ENCODE assay signal across 17 cellular contexts in the genomic region with DNA sequence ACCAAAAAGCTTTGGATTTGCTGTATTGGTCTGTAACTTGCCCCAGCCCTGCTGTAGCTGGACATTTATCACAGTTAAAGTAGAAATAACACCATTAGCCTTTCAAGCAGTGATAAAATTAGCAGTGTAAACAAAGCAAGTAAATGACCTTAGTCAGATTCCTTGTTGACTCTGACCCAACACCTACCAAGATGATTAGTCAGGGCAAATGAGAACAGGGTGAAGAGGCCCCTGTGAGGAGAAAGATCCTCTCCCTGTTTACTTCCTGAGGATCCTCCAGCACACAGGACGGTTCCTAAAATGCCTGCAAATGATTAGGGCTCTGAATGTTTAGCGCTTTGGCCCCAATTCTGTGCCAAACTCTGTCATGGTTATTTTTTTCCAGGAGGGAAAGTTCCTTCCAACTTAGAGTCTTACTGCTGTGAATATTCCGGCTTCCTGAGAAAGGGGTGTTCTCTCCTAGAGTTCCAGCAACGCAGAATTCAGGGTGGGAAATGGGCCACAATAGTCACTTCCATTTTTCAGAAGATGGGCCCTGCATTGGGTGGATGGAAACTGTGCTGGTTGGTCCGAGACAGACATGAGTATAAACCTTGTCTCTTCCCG.
DNase-seq lines count a peak whose midpoint lies in the region; TF ChIP-seq lines count a peak whose summit lies in the region.
"Had no signal": no experiment of that assay in that cellular context is flagged by ENCODE, and none has a peak within 500 bp of the region (broad histone marks: within the 10 kb centered on the region; RNA-seq: fewer than 3 reads in every experiment).

No MANE protein-coding gene starts in this region.

- H3K4ac ChIP-seq in mesendoderm (ENCODE audit: low read depth, low read length), result no peak overlapping the region

- no peaks in the 10 kb centered on the region for H3K79me2 ChIP-seq in mesendoderm (ENCODE audit: control insufficient read depth, insufficient read depth, low read length)

- H3K27ac ChIP-seq in esophagus squamous epithelium (peak overlapping the region in 3 of 4 donors; percentile 49 to 67 (median 63)), mesendoderm (ENCODE audit: low read depth, low read length) (no peak overlapping the region), transverse colon (peak overlapping the region; percentile 42 to 73 (median 66))
- H3K27ac ChIP-seq: gastrocnemius medialis, right atrium auricular region, testis had no signal

- H3K4me2 ChIP-seq in mesendoderm (ENCODE audit: low read length), result no peak overlapping the region

- in situ Hi-C loops in transverse colon (cut with MboI; ENCODE audit: low pct_ligation_motif_present in 1 of 4, low pct_unique_long_range_greater_than_20kb in 1 of 4, low sequenced_read_pairs in 3 of 4), result no loop called here

- H3K79me1 ChIP-seq in mesendoderm (ENCODE audit: low read length), result no peaks in the 10 kb centered on the region

- H4K8ac ChIP-seq in mesendoderm (ENCODE audit: low read depth, low read length), result no peak overlapping the region

- POLR2A ChIA-PET in activated CD4-positive, alpha-beta T cell treated with anti-CD3 and anti-CD28 coated beads, Interleukin-2, amount 10 ng/mL, durations not matched to agents 7 days and 5 days (lab: Charles Lee), result no interaction called here

- intact Hi-C loops in esophagus squamous epithelium (cut with DNase I), result no loop called here
- intact Hi-C loops in transverse colon (cut with DNase I; ENCODE audit: low total_unique reads), result no loop called here

- no peaks in the 10 kb centered on the region for H3K9me3 ChIP-seq in esophagus squamous epithelium
- no peaks in the 10 kb centered on the region for H3K9me3 ChIP-seq in transverse colon
- H3K9me3 ChIP-seq: gastrocnemius medialis, right atrium auricular region, testis had no signal

- TF ChIP-seq EP300 in transverse colon (IDR thresholded peaks at IDR 0.05; ENCODE audit: low read depth), result no peak

- no peak overlapping the region for H3K56ac ChIP-seq in mesendoderm (ENCODE audit: low read length)

- H3K36me3 ChIP-seq in esophagus squamous epithelium, result no peaks in the 10 kb centered on the region
- H3K36me3 ChIP-seq in mesendoderm (ENCODE audit: control insufficient read depth, insufficient read depth, low read length), result no peaks in the 10 kb centered on the region
- no peaks in the 10 kb centered on the region for H3K36me3 ChIP-seq in transverse colon
- H3K36me3 ChIP-seq: gastrocnemius medialis, right atrium auricular region had no signal

- no peak overlapping the region for H2AK5ac ChIP-seq in mesendoderm (ENCODE audit: low read length)

- DNase-seq in M059J (ENCODE audit: low read depth) (peak; percentile 26), esophagus squamous epithelium (lab: John Stamatoyannopoulos, UW) (no peak), mesendoderm (peak; percentile 69), transverse colon (no peak), NCI-H146 treated with DMSO at 0.1 percent for 48 hours (lab: John Stamatoyannopoulos, UW; ENCODE audit: unreplicated experiment) (no peak), NCI-H2107 treated with DMSO at 0.1 percent for 48 hours (lab: John Stamatoyannopoulos, UW; ENCODE audit: unreplicated experiment) (no peak)
- DNase-seq in activated CD4-positive, alpha-beta T cell treated with anti-CD3 and anti-CD28 coated beads, Interleukin-2, amount 10 ng/mL, durations not matched to agents 7 days and 5 days, result no peak
- DNase-seq: activated naive CD4-positive, alpha-beta T cell; activated T-cell treated with anti-CD3 and anti-CD28 coated beads for 4 hours; AML-193; anterior cingulate cortex; gastrocnemius medialis; KBM-7; NCI-H1048; NCI-H2081; testis had no signal

- H4K5ac ChIP-seq in mesendoderm (ENCODE audit: low read length), result no peak overlapping the region

- no peak overlapping the region for H3K27ac Mint-ChIP-seq in activated CD4-positive, alpha-beta T cell treated with anti-CD3 and anti-CD28 coated beads, Interleukin-2, amount 10 ng/mL, durations not matched to agents 7 days and 5 days

- no peaks in the 10 kb centered on the region for H3K27me3 Mint-ChIP-seq in activated CD4-positive, alpha-beta T cell treated with anti-CD3 and anti-CD28 coated beads, Interleukin-2, amount 10 ng/mL, durations not matched to agents 7 days and 5 days

- H3K23ac ChIP-seq in mesendoderm (ENCODE audit: low read length), result no peak overlapping the region

- H3K4me3 Mint-ChIP-seq in activated CD4-positive, alpha-beta T cell treated with anti-CD3 and anti-CD28 coated beads, Interleukin-2, amount 10 ng/mL, durations not matched to agents 7 days and 5 days, result no peak overlapping the region

- H3K9ac ChIP-seq in mesendoderm (ENCODE audit: low read length), result no peak overlapping the region

- no peak for TF ChIP-seq POLR2A in esophagus squamous epithelium (IDR thresholded peaks at IDR 0.05)
- TF ChIP-seq POLR2A in transverse colon (IDR thresholded peaks at IDR 0.05), result no peak

- CTCF ChIA-PET in activated CD4-positive, alpha-beta T cell treated with anti-CD3 and anti-CD28 coated beads, Interleukin-2, amount 10 ng/mL, durations not matched to agents 7 days and 5 days (lab: Charles Lee), result interaction anchor here (0.5 kb wide), 1 partner anchor 297 kb away, joined by 3 read pairs; no protein-coding TSS in a partner anchor

- H3K9me3 Mint-ChIP-seq in activated CD4-positive, alpha-beta T cell treated with anti-CD3 and anti-CD28 coated beads, Interleukin-2, amount 10 ng/mL, durations not matched to agents 7 days and 5 days, result peaks cover 14% of the 10 kb centered on the region

- H2BK120ac ChIP-seq in mesendoderm (ENCODE audit: low read depth, low read length), result no peak overlapping the region

- no peak overlapping the region for H2BK5ac ChIP-seq in mesendoderm (ENCODE audit: low read length)

- no peaks in the 10 kb centered on the region for H3K4me1 Mint-ChIP-seq in activated CD4-positive, alpha-beta T cell treated with anti-CD3 and anti-CD28 coated beads, Interleukin-2, amount 10 ng/mL, durations not matched to agents 7 days and 5 days

- no peaks in the 10 kb centered on the region for H3K4me1 ChIP-seq in esophagus squamous epithelium
- peaks cover 2% of the 10 kb centered on the region for H3K4me1 ChIP-seq in mesendoderm (ENCODE audit: control insufficient read depth, low read depth, low read length)
- H3K4me1 ChIP-seq in transverse colon, result peaks cover 0 to 5% (median 1%) of the 10 kb centered on the region in 4 donors
- H3K4me1 ChIP-seq: gastrocnemius medialis, testis had no signal

- TF ChIP-seq CTCF in esophagus squamous epithelium (IDR thresholded peaks at IDR 0.05) (no peak), transverse colon (IDR thresholded peaks at IDR 0.05) (no peak)

- WGBS in esophagus squamous epithelium, 2 donors, result 34 to 43% methylated on average over 6 of the region's 6 CpGs
- no CpG with 5 or more reads among the region's 6 CpGs for WGBS in mesendoderm (ENCODE audit: extremely low coverage, insufficient coverage, low lambda C conversion rate)
- WGBS in transverse colon (ENCODE audit: low coverage in 1 of 2), 2 donors, result 54 to 61% methylated on average over 4 to 6 of the region's 6 CpGs

- no peak overlapping the region for H3K18ac ChIP-seq in mesendoderm (ENCODE audit: low read length)

- H2BK15ac ChIP-seq in mesendoderm (replicated peaks; ENCODE audit: low read depth), result no peak overlapping the region

- H3K36me3 Mint-ChIP-seq in activated CD4-positive, alpha-beta T cell treated with anti-CD3 and anti-CD28 coated beads, Interleukin-2, amount 10 ng/mL, durations not matched to agents 7 days and 5 days (ENCODE audit: low read depth), result no peaks in the 10 kb centered on the region

- no peak overlapping the region for H3K4me3 ChIP-seq in esophagus squamous epithelium
- no peak overlapping the region for H3K4me3 ChIP-seq in mesendoderm (ENCODE audit: low read length)
- no peak overlapping the region for H3K4me3 ChIP-seq in transverse colon
- H3K4me3 ChIP-seq: gastrocnemius medialis, right atrium auricular region, testis had no signal

- no peaks in the 10 kb centered on the region for H3K27me3 ChIP-seq in esophagus squamous epithelium
- no peaks in the 10 kb centered on the region for H3K27me3 ChIP-seq in mesendoderm (ENCODE audit: insufficient read depth, low read length, poor library complexity)
- H3K27me3 ChIP-seq in transverse colon, result no peaks in the 10 kb centered on the region
- H3K27me3 ChIP-seq: gastrocnemius medialis, right atrium auricular region, testis had no signal

Comparison
In these comparisons a context has a peak if more than half of its experiments do, and no peak if none do; other contexts are left out.
1. DNase-seq: peak in M059J (single experiment) and mesendoderm (single experiment); none in esophagus squamous epithelium (single experiment), transverse colon (single experiment), NCI-H146 treated with DMSO at 0.1 percent for 48 hours (single experiment), activated CD4-positive, alpha-beta T cell treated with anti-CD3 and anti-CD28 coated beads, Interleukin-2, amount 10 ng/mL, durations not matched to agents 7 days and 5 days (single experiment) and NCI-H2107 treated with DMSO at 0.1 percent for 48 hours (single experiment).